In the genomic region with DNA sequence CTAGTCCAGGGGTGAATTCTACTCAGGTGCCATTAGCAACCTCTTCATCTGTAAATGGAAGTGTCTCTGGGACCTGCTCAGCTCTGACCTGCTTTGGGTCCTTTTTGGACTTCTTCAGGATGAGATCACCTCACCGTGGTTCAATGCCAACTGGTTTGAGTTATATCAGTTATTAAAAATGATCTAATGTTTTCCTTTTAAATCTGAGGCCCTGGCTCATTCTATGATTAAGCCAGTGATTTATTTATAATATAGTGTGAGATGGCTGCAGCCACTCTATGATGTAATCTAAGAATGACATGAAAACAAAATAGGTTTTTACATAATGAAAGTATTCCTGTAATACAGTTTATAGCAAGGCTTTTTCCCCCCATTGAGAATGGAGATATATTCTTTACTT, we compare ENCODE assay signal across 16 cellular contexts.
DNase-seq lines count a peak whose midpoint lies in the region; ATAC-seq, FAIRE-seq and TF ChIP-seq lines count a peak whose summit lies in the region.
"Had no signal": no experiment of that assay in that cellular context is flagged by ENCODE, and none has a peak within 500 bp of the region (broad histone marks: within the 10 kb centered on the region; RNA-seq: fewer than 3 reads in every experiment).

No MANE protein-coding gene starts in this region.

- no TSS peak for BruUV-seq in endothelial cell of umbilical vein (replicated peaks; lab: Mats Ljungman, UMichigan)

- H3K9me1 ChIP-seq in endothelial cell of umbilical vein (replicated peaks; ENCODE audit: control insufficient read depth, extremely low read depth, insufficient read depth, low read length), result no peaks in the 10 kb centered on the region

- H3K4me2 ChIP-seq in endothelial cell of umbilical vein (ENCODE audit: insufficient read depth, low read length), result no peak overlapping the region
- peak overlapping the region; percentile 77 for H3K4me2 ChIP-seq in osteoblast (ENCODE audit: insufficient read depth, low read length)
- H3K4me2 ChIP-seq: PC-9 had no signal

- CTCF ChIA-PET in endothelial cell of umbilical vein (lab: Charles Lee), result no interaction called here

- H3K36me3 ChIP-seq in endothelial cell of umbilical vein (ENCODE audit: control insufficient read depth in 2 of 2, extremely low read depth in 1 of 2, insufficient read depth in 2 of 2, low read length in 2 of 2), result peaks cover 0 to 2% of the 10 kb centered on the region in 2 experiments
- peaks cover 6% of the 10 kb centered on the region for H3K36me3 ChIP-seq in osteoblast (ENCODE audit: insufficient read depth, low read length)

- no peak for TF ChIP-seq POLR2A in endothelial cell of umbilical vein (IDR thresholded peaks at IDR 0.05; ENCODE audit: low read depth, low read length)

- WGBS in right cardiac atrium, result 36% methylated on average over 1 of the region's 1 CpG

- ATAC-seq in right cardiac atrium (no peak), HG02840 (IDR thresholded peaks at IDR 0.05; ENCODE audit: low FRiP score, unreplicated experiment) (no peak), HG03432 (IDR thresholded peaks at IDR 0.05; ENCODE audit: unreplicated experiment) (no peak)
- ATAC-seq: activated naive CD8-positive, alpha-beta T cell treated with anti-CD3 and anti-CD28 coated beads, Interleukin-2, amount 50 U/mL, for 24 hours; naive thymus-derived CD4-positive, alpha-beta T cell had no signal

- TF ChIP-seq CTCF in endothelial cell of umbilical vein (IDR thresholded peaks at IDR 0.05; ENCODE audit: extremely low read depth in 1 of 2, insufficient read depth in 1 of 2, low read depth in 1 of 2, low read length in 2 of 2), result no peak
- TF ChIP-seq CTCF in osteoblast (IDR thresholded peaks at IDR 0.05; ENCODE audit: extremely low read depth, low read depth, low read length), result no peak

- peaks cover 9% of the 10 kb centered on the region for H3K4me1 ChIP-seq in right cardiac atrium (ENCODE audit: control insufficient read depth, insufficient read depth, low read length)
- peaks cover 15% of the 10 kb centered on the region for H3K4me1 ChIP-seq in endothelial cell of umbilical vein (ENCODE audit: control insufficient read depth, extremely low read depth, insufficient read depth, low read length)
- H3K4me1 ChIP-seq in osteoblast (ENCODE audit: insufficient read depth, low read length), result peaks cover 29% of the 10 kb centered on the region

- FAIRE-seq in endothelial cell of umbilical vein (lab: Jason Lieb, UNC), result no peak

- H3K9me3 ChIP-seq in right cardiac atrium (ENCODE audit: control insufficient read depth, low read length), result no peaks in the 10 kb centered on the region
- H3K9me3 ChIP-seq in endothelial cell of umbilical vein (replicated peaks; ENCODE audit: control insufficient read depth, insufficient read depth, low read length), result no peaks in the 10 kb centered on the region
- no peaks in the 10 kb centered on the region for H3K9me3 ChIP-seq in osteoblast (ENCODE audit: low read depth, low read length)

- no peaks in the 10 kb centered on the region for H3K27me3 ChIP-seq in right cardiac atrium (ENCODE audit: control insufficient read depth, insufficient read depth)
- no peaks in the 10 kb centered on the region for H3K27me3 ChIP-seq in endothelial cell of umbilical vein (ENCODE audit: control insufficient read depth in 2 of 2, insufficient read depth in 2 of 2, low read length in 2 of 2)
- no peaks in the 10 kb centered on the region for H3K27me3 ChIP-seq in osteoblast (ENCODE audit: insufficient read depth, low read length)

- dilution Hi-C loops in endothelial cell of umbilical vein (cut with MboI; ENCODE audit: extremely low pct_ligation_motif_present, low sequenced_read_pairs), result no loop called here

- H3K27ac ChIP-seq in right cardiac atrium (ENCODE audit: low read length) (peak overlapping the region; percentile 54), endothelial cell of umbilical vein (ENCODE audit: insufficient read depth, low read depth, low read length) (no peak overlapping the region), osteoblast (ENCODE audit: low read depth, low read length) (peak overlapping the region; percentile 98)
- H3K27ac ChIP-seq: PC-9 had no signal

- H3K9ac ChIP-seq in endothelial cell of umbilical vein (replicated peaks; ENCODE audit: extremely low read depth, insufficient read depth, low read length), result no peak overlapping the region

- DNase-seq in right cardiac atrium (no peak), cardiac septum (ENCODE audit: low spot score) (no peak), endothelial cell of umbilical vein (ENCODE audit: low read depth, low spot score) (peak; percentile 57), osteoblast (ENCODE audit: insufficient read length, low spot score, missing footprints) (peak; percentile 72), NCI-H1930 (lab: John Stamatoyannopoulos, UW) (no peak), SW480 (ENCODE audit: low spot score) (no peak)
- DNase-seq: activated naive CD8-positive, alpha-beta T cell treated with anti-CD3 and anti-CD28 coated beads, Interleukin-2, amount 50 U/mL, for 24 hours; activated T-cell treated with anti-CD3 and anti-CD28 coated beads, Interleukin-2, amount 50 U/mL, for 48 hours; CD4-positive, alpha-beta memory T cell; DND-41; naive thymus-derived CD4-positive, alpha-beta T cell; NCI-H1694 treated with DMSO at 0.1 percent for 48 hours; NCI-H524 treated with DMSO at 0.1 percent for 48 hours; PC-9 had no signal

- peaks cover 4% of the 10 kb centered on the region for H4K20me1 ChIP-seq in endothelial cell of umbilical vein (replicated peaks; ENCODE audit: control insufficient read depth, extremely low read depth, insufficient read depth, low read length)
- H4K20me1 ChIP-seq in osteoblast (ENCODE audit: insufficient read depth, low read length), result peaks cover 20% of the 10 kb centered on the region

- H2AFZ ChIP-seq in endothelial cell of umbilical vein (ENCODE audit: low read depth, low read length) (no peak overlapping the region), osteoblast (ENCODE audit: low read length) (no peak overlapping the region)
- H2AFZ ChIP-seq: PC-9 had no signal

- POLR2A ChIA-PET in endothelial cell of umbilical vein (lab: Charles Lee), result no interaction called here

- H3K4me3 ChIP-seq in right cardiac atrium (ENCODE audit: low read length) (no peak overlapping the region), endothelial cell of umbilical vein (replicated peaks in 1 of 3; ENCODE audit: insufficient read depth in 1 of 3, low read depth in 1 of 3, low read length in 3 of 3) (no peak overlapping the region), osteoblast (ENCODE audit: insufficient read depth, low read length) (no peak overlapping the region)
- H3K4me3 ChIP-seq: PC-9 had no signal

- peaks cover 26% of the 10 kb centered on the region for H3K79me2 ChIP-seq in endothelial cell of umbilical vein (ENCODE audit: control insufficient read depth, insufficient read depth, low read length)
- H3K79me2 ChIP-seq in osteoblast (ENCODE audit: insufficient read depth, low read length), result peaks cover 87% of the 10 kb centered on the region

- intact Hi-C loops in right cardiac atrium (cut with DNase I), result no loop called here
- intact Hi-C loops in cardiac septum (cut with DNase I), result no loop called here
- intact Hi-C loops in endothelial cell of umbilical vein (cut with micrococcal nuclease), result no loop called here

TF ChIP-seq in endothelial cell of umbilical vein, 7 proteins besides CTCF, POLR2A, EP300 and RAD21:
- no peak for TF ChIP-seq JUN (IDR thresholded peaks at IDR 0.05; ENCODE audit: borderline replicate concordance, insufficient read depth, insufficient read length, low read depth)
- TF ChIP-seq EZH2 (IDR thresholded peaks at IDR 0.05; ENCODE audit: borderline replicate concordance, low read depth, low read length, severe bottlenecking), result no peak
- no peak for TF ChIP-seq GATA2 (IDR thresholded peaks at IDR 0.05; ENCODE audit: insufficient read depth, insufficient read length, low read depth, low read length)

Comparison
In these comparisons a context has a peak if more than half of its experiments do, and no peak if none do; other contexts are left out.
1. DNase-seq: peak in endothelial cell of umbilical vein (single experiment) and osteoblast (single experiment); none in right cardiac atrium (0 of 3), cardiac septum (single experiment), NCI-H1930 (0 of 2) and SW480 (single experiment).